22 cellular contexts compared by ENCODE assay signal in genomic region chr2:218878486-218878885, GRCh38. TPM values are rescaled to one million over a fixed set of nuclear protein-coding genes. Genes with fewer than 3 reads are reported as not detected.
A peak's percentile ranks its signal among the peaks of the same experiment; 100 is the strongest.
DNase-seq lines count a peak whose midpoint lies in the region; ATAC-seq, FAIRE-seq and TF ChIP-seq lines count a peak whose summit lies in the region.
"Had no signal": no experiment of that assay in that cellular context is flagged by ENCODE, and none has a peak within 500 bp of the region (broad histone marks: within the 10 kb centered on the region; RNA-seq: fewer than 3 reads in every experiment).

No MANE protein-coding gene starts in this region.

- no peak for FAIRE-seq in kidney (lab: Jason Lieb, UNC)
- FAIRE-seq: A204.1, G401.6 had no signal

- H3K4me1 ChIP-seq in left ventricle myocardium inferior (peaks cover 29% of the 10 kb centered on the region), SJCRH30 (peaks cover 48% of the 10 kb centered on the region), kidney (ENCODE audit: control insufficient read depth in 1 of 2, insufficient read depth in 1 of 2, low read depth in 1 of 2, low read length in 2 of 2) (peaks cover 0 to 12% of the 10 kb centered on the region in 2 donors), upper lobe of right lung (peaks cover 12% of the 10 kb centered on the region)

- DNase-seq in left ventricle myocardium inferior (peak; percentile 13), left cardiac atrium (no peak), SJCRH30 (peak in 1 of 2 experiments; percentile 54), kidney (peak; percentile 9), Kasumi-1 (lab: John Stamatoyannopoulos, UW) (no peak), germinal center (ENCODE audit: low spot score) (no peak), upper lobe of right lung (no peak)
- DNase-seq: DMS79, GM23248, KG1, NCI-H1092, NCI-H146, NCI-H774, Peyer's patch had no signal

- TF ChIP-seq CTCF in left ventricle myocardium inferior (IDR thresholded peaks at IDR 0.05; ENCODE audit: borderline replicate concordance) (no peak), kidney (IDR thresholded peaks at IDR 0.05; ENCODE audit: borderline replicate concordance, extremely low read depth, insufficient read depth) (no peak), upper lobe of right lung (IDR thresholded peaks at IDR 0.05) (no peak)

- ATAC-seq in left cardiac atrium (no peak), HG03439 (IDR thresholded peaks at IDR 0.05; ENCODE audit: unreplicated experiment) (no peak), upper lobe of right lung (no peak)
- ATAC-seq: Right ventricle myocardium inferior had no signal

- intact Hi-C loops in left ventricle myocardium inferior (cut with micrococcal nuclease): no loop called here
- intact Hi-C loops in left cardiac atrium (cut with DNase I): loop anchor here in 1 of 2 donors (10.0 kb wide), 1 partner anchor 276 kb away; no protein-coding TSS in a partner anchor
- intact Hi-C loops in kidney (cut with DNase I): no loop called here
- intact Hi-C loops in upper lobe of right lung (cut with DNase I): no loop called here

- H3K4me3 ChIP-seq in left ventricle myocardium inferior (no peak overlapping the region), SJCRH30 (no peak overlapping the region), kidney (ENCODE audit: low read length in 2 of 2) (no peak overlapping the region), upper lobe of right lung (no peak overlapping the region)
- H3K4me3 ChIP-seq: GM23248, Peyer's patch had no signal

- no peak overlapping the region for H3K9ac ChIP-seq in kidney (ENCODE audit: low read length in 2 of 2)
- H3K9ac ChIP-seq: GM23248, SK-N-SH had no signal

- H3K27me3 ChIP-seq in left ventricle myocardium inferior (ENCODE audit: low read depth) (peaks cover 100% of the 10 kb centered on the region), SJCRH30 (no peaks in the 10 kb centered on the region), upper lobe of right lung (peaks cover 91% of the 10 kb centered on the region)

- no peak overlapping the region for H3K27ac ChIP-seq in left ventricle myocardium inferior (replicated peaks)
- H3K27ac ChIP-seq in SJCRH30: peak overlapping the region; percentile 45
- no peak overlapping the region for H3K27ac ChIP-seq in kidney (ENCODE audit: low read depth in 2 of 2, low read length in 2 of 2)
- no peak overlapping the region for H3K27ac ChIP-seq in upper lobe of right lung
- H3K27ac ChIP-seq: GM23248 had no signal

- H3K9me3 ChIP-seq in left ventricle myocardium inferior (replicated peaks) (no peaks in the 10 kb centered on the region), SJCRH30 (replicated peaks) (no peaks in the 10 kb centered on the region), kidney (ENCODE audit: control insufficient read depth in 1 of 2, low read length in 2 of 2) (no peaks in the 10 kb centered on the region), upper lobe of right lung (no peaks in the 10 kb centered on the region)
- H3K9me3 ChIP-seq: Peyer's patch, SK-N-SH had no signal

- H3K36me3 ChIP-seq in left ventricle myocardium inferior: no peaks in the 10 kb centered on the region
- no peaks in the 10 kb centered on the region for H3K36me3 ChIP-seq in SJCRH30
- no peaks in the 10 kb centered on the region for H3K36me3 ChIP-seq in kidney (ENCODE audit: control insufficient read depth in 1 of 2, insufficient read depth in 2 of 2, low read length in 2 of 2)
- no peaks in the 10 kb centered on the region for H3K36me3 ChIP-seq in upper lobe of right lung
- H3K36me3 ChIP-seq: Peyer's patch had no signal

RNA-seq across cellular contexts. Expression of gene WNT10A, which starts 2.2 kb away (rescaled TPM):
- total RNA-seq in left ventricle myocardium inferior: not detected
- under 1 TPM in 1 of 2 donors, not detected in 1; 0.52 TPM for total RNA-seq in left cardiac atrium
- total RNA-seq in SJCRH30 (2014; rRNA removed; shearing (Covaris generic)): 0.10 and 0.28 TPM in 2 replicates
- 10.2 TPM for total RNA-seq in kidney
- 1.1 TPM for polyA plus RNA-seq in kidney (ENCODE audit: insufficient read depth, low read depth, low replicate concordance)
- 0.90 TPM for total RNA-seq in upper lobe of right lung
- total RNA-seq: GM23248, MCF 10A, NCI-H460, Right ventricle myocardium inferior had no signal
- polyA plus RNA-seq: CD14-positive monocyte, GM23248 had no signal

RNA-seq across cellular contexts. Expression of gene WNT6, which starts 18.9 kb away (rescaled TPM):
- total RNA-seq in left ventricle myocardium inferior (1.0 TPM), left cardiac atrium (1 to 10 TPM; 1.8 TPM), kidney (0.57 TPM), upper lobe of right lung (not detected)
- 0.08 and 0.10 TPM in 2 replicates for total RNA-seq in SJCRH30 (2014; rRNA removed; shearing (Covaris generic))
- polyA plus RNA-seq in kidney (ENCODE audit: insufficient read depth, low read depth, low replicate concordance): 0.75 TPM
- total RNA-seq: GM23248, MCF 10A, NCI-H460, Peyer's patch had no signal
- polyA plus RNA-seq: GM23248 had no signal

RNA-seq across cellular contexts. Expression of gene PRKAG3, which starts 46.9 kb away (rescaled TPM):
- 0.14 TPM for total RNA-seq in left ventricle myocardium inferior
- under 1 TPM; 0.10 to 0.18 TPM for total RNA-seq in left cardiac atrium
- 0.13 and 0.16 TPM in 2 replicates for total RNA-seq in SJCRH30 (2014; rRNA removed; shearing (Covaris generic))
- not detected for total RNA-seq in kidney
- polyA plus RNA-seq in kidney (ENCODE audit: insufficient read depth, low read depth, low replicate concordance): not detected
- not detected for total RNA-seq in upper lobe of right lung
- total RNA-seq: GM23248, MCF 10A, NCI-H460, Peyer's patch, Right ventricle myocardium inferior had no signal
- polyA plus RNA-seq: CD14-positive monocyte, GM23248, SK-N-SH had no signal

Comparison
In these comparisons a context has a peak if more than half of its experiments do, and no peak if none do; other contexts are left out.
1. DNase-seq: peak in left ventricle myocardium inferior (single experiment) and kidney (single experiment); none in left cardiac atrium (single experiment), Kasumi-1 (0 of 2), germinal center (single experiment) and upper lobe of right lung (single experiment).